ENCODE assay signal across 8 cellular contexts in the genomic region with DNA sequence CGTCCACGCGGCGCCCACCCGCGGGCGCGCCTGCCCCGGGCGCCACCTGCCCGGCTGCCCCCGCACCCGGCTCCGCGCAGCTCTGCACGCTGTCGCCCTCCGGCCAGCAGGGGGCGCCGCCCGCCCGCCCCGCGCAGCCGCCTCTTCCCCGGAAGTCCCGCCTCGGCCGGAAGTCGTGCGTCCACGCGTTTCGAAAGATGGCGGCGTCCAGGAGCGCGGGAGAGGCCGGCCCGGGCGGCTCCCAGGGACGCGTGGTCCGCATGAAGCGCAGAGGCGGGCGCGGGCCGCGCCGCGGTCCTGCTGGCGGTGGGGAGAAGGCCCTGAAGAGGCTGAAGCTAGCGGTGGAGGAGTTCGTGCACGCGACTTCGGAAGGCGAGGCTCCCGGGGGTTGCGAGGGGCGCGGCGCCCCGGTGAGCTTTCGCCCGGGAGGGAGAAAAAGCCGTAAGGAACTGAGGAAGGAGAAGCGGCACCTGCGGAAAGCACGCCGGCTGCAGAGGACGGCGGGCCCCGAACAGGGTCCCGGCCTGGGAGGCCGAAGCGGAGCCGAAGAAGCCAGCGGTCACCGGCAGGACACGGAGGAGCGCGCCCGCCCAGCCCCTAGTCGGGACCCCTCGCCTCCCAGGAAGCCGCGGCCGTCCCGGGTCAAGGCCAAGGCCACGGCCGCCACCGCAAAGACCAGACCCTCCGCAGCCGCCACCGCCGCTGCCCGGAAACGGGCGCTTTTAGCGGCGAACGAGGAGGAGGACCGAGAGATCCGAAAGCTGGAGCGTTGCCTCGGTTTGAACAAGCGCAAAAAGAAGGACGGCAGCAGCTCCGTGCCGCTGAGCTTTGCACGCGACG. TPM values are rescaled to one million over a fixed set of nuclear protein-coding genes. Genes with fewer than 3 reads are reported as not detected.
A peak's percentile ranks its signal among the peaks of the same experiment; 100 is the strongest.
DNase-seq lines count a peak whose midpoint lies in the region; ATAC-seq and TF ChIP-seq lines count a peak whose summit lies in the region.

Gene NOM1 (plus strand): TSS at position 172 of the 840 bp plus-strand sequence. CDS start 26 bp downstream, at position 198.

- H3K27ac ChIP-seq in heart left ventricle (peak within 1 kb of the TSS in 11 of 12 donors; percentile 3 to 79 (median 64)), upper lobe of left lung (peak within 1 kb of the TSS; percentile 47 to 76 (median 57))

- peaks cover 0 to 23% (median 0%) of the 10 kb centered on the region in 9 donors for H3K27me3 ChIP-seq in heart left ventricle
- H3K27me3 ChIP-seq in upper lobe of left lung: no peaks in the 10 kb centered on the region

- DNase-seq in NAMALWA (ENCODE audit: low spot score) (peak; percentile 95), SW 1271 (lab: John Stamatoyannopoulos, UW) (peak; percentile 56 to 68), heart left ventricle (peak; percentile 89 to 97 (median 93)), progenitor cell of endocrine pancreas (ENCODE audit: low spot score, unreplicated experiment) (peak; percentile 85), upper lobe of left lung (peak; percentile 85 to 98)
- peak; percentile 97 for DNase-seq in activated naive CD8-positive, alpha-beta T cell treated with anti-CD3 and anti-CD28 coated beads, Interleukin-2, amount 10 ng/mL, durations not matched to agents 7 days and 5 days

- POLR2A ChIA-PET in activated naive CD8-positive, alpha-beta T cell treated with anti-CD3 and anti-CD28 coated beads, Interleukin-2, amount 10 ng/mL, durations not matched to agents 7 days and 5 days (lab: Charles Lee): interaction anchor here (0.6 to 4.4 kb wide), 7 partner anchors 15 to 188 kb away, joined by 3 to 28 read pairs (median 3); partner anchors contain the start of gene LMBR1

- 0% methylated on average over 61 to 115 of the region's 115 CpGs for WGBS in heart left ventricle, 4 donors
- 0% methylated on average over 47 to 74 of the region's 115 CpGs for WGBS in upper lobe of left lung, 2 donors

- peak in 1 of 2 donors; percentile 55 for TF ChIP-seq POLR2A in heart left ventricle (IDR thresholded peaks at IDR 0.05)
- peak in 2 of 4 donors; percentile 16 to 77 for TF ChIP-seq POLR2A in upper lobe of left lung (IDR thresholded peaks at IDR 0.05)

- no peak for TF ChIP-seq EP300 in upper lobe of left lung (IDR thresholded peaks at IDR 0.05)

- ATAC-seq in HG02571 (IDR thresholded peaks at IDR 0.05; ENCODE audit: unreplicated experiment) (peak; percentile 93), heart left ventricle (peak; percentile 76 to 99 (median 96)), upper lobe of left lung (ENCODE audit: low FRiP score in 2 of 2) (peak; percentile 94 to 99)
- peak; percentile 92 for ATAC-seq in activated naive CD8-positive, alpha-beta T cell treated with anti-CD3 and anti-CD28 coated beads, Interleukin-2, amount 10 ng/mL, durations not matched to agents 7 days and 5 days (ENCODE audit: low read depth)

- peak within 1 kb of the TSS; percentile 82 for H3K27ac Mint-ChIP-seq in activated naive CD8-positive, alpha-beta T cell treated with anti-CD3 and anti-CD28 coated beads, Interleukin-2, amount 10 ng/mL, durations not matched to agents 7 days and 5 days
- H3K27ac Mint-ChIP-seq in progenitor cell of endocrine pancreas: peak within 1 kb of the TSS; percentile 73

- H3K36me3 ChIP-seq in heart left ventricle (peaks cover 0 to 29% (median 25%) of the 10 kb centered on the region in 9 donors), upper lobe of left lung (peaks cover 6 to 28% (median 21%) of the 10 kb centered on the region in 4 donors)

- H3K27me3 Mint-ChIP-seq in activated naive CD8-positive, alpha-beta T cell treated with anti-CD3 and anti-CD28 coated beads, Interleukin-2, amount 10 ng/mL, durations not matched to agents 7 days and 5 days: peaks cover 14% of the 10 kb centered on the region
- peaks cover 6% of the 10 kb centered on the region for H3K27me3 Mint-ChIP-seq in progenitor cell of endocrine pancreas

- peaks cover 11% of the 10 kb centered on the region for H3K36me3 Mint-ChIP-seq in activated naive CD8-positive, alpha-beta T cell treated with anti-CD3 and anti-CD28 coated beads, Interleukin-2, amount 10 ng/mL, durations not matched to agents 7 days and 5 days
- peaks cover 13% of the 10 kb centered on the region for H3K36me3 Mint-ChIP-seq in progenitor cell of endocrine pancreas (ENCODE audit: insufficient read depth)

- peak; percentile 87 for TF ChIP-seq CTCF in GM12874 (IDR thresholded peaks at IDR 0.05; ENCODE audit: insufficient read depth, low read depth, low read length)
- TF ChIP-seq CTCF in heart left ventricle (IDR thresholded peaks at IDR 0.05): peak; percentile 54 to 100 (median 81)
- peak; percentile 85 for TF ChIP-seq CTCF in progenitor cell of endocrine pancreas (IDR thresholded peaks at IDR 0.05; ENCODE audit: unreplicated experiment)
- TF ChIP-seq CTCF in upper lobe of left lung (IDR thresholded peaks at IDR 0.05): peak; percentile 94 to 100 (median 98)

- no peaks in the 10 kb centered on the region for H3K9me3 Mint-ChIP-seq in activated naive CD8-positive, alpha-beta T cell treated with anti-CD3 and anti-CD28 coated beads, Interleukin-2, amount 10 ng/mL, durations not matched to agents 7 days and 5 days
- no peaks in the 10 kb centered on the region for H3K9me3 Mint-ChIP-seq in progenitor cell of endocrine pancreas (ENCODE audit: low read depth)

- H3K4me1 Mint-ChIP-seq in activated naive CD8-positive, alpha-beta T cell treated with anti-CD3 and anti-CD28 coated beads, Interleukin-2, amount 10 ng/mL, durations not matched to agents 7 days and 5 days: peaks cover 24% of the 10 kb centered on the region
- peaks cover 25% of the 10 kb centered on the region for H3K4me1 Mint-ChIP-seq in progenitor cell of endocrine pancreas (ENCODE audit: low read depth)

- H3K4me3 Mint-ChIP-seq in activated naive CD8-positive, alpha-beta T cell treated with anti-CD3 and anti-CD28 coated beads, Interleukin-2, amount 10 ng/mL, durations not matched to agents 7 days and 5 days: peak within 1 kb of the TSS; percentile 87
- H3K4me3 Mint-ChIP-seq in progenitor cell of endocrine pancreas (ENCODE audit: low read depth): peak within 1 kb of the TSS; percentile 95

- H3K9me3 ChIP-seq in heart left ventricle: no peaks in the 10 kb centered on the region
- no peaks in the 10 kb centered on the region for H3K9me3 ChIP-seq in upper lobe of left lung

- H3K4me1 ChIP-seq in heart left ventricle (peaks cover 0 to 33% (median 20%) of the 10 kb centered on the region in 12 donors), upper lobe of left lung (peaks cover 20 to 42% (median 24%) of the 10 kb centered on the region in 4 donors)

- intact Hi-C loops in heart left ventricle (cut with DNase I): loop anchor here in 5 of 10 donors (5.0 to 10.0 kb wide), 5 partner anchors 42 to 1152 kb away; partner anchors contain the start of gene LMBR1 (in 1 of the 5)

- H3K4me3 ChIP-seq in heart left ventricle (peak within 1 kb of the TSS; percentile 81 to 100 (median 92)), upper lobe of left lung (peak within 1 kb of the TSS; percentile 79 to 100 (median 100))

RNA-seq across cellular contexts. Expression of gene NOM1, which starts in this region (rescaled TPM):
- 10 to 100 TPM; 27.2 to 29.8 TPM for total RNA-seq in activated naive CD8-positive, alpha-beta T cell treated with anti-CD3 and anti-CD28 coated beads, Interleukin-2, amount 10 ng/mL, durations not matched to agents 7 days and 5 days
- total RNA-seq in heart left ventricle (10 to 100 TPM in 3 of 9 donors, 1 to 10 TPM in 6; 6.0 to 12.2 (median 9.1) TPM), progenitor cell of endocrine pancreas (33.6 and 34.4 TPM in 2 replicates), upper lobe of left lung (10 to 100 TPM; 18.7 to 49.2 (median 22.8) TPM)
- polyA plus RNA-seq in heart left ventricle: 1 to 10 TPM; 6.6 to 9.0 TPM

Comparison
In these comparisons a context has a peak if more than half of its experiments do, and no peak if none do; other contexts are left out.
1. Peak in every context shown above with its lines: DNase-seq, ATAC-seq, H3K4me3 ChIP-seq and H3K27ac ChIP-seq.